In genomic region chr7:10779465-10780399, GRCh38 we compare ENCODE assay signal across 20 cellular contexts.
DNase-seq lines count a peak whose midpoint lies in the region; FAIRE-seq and TF ChIP-seq lines count a peak whose summit lies in the region.
"Had no signal": no experiment of that assay in that cellular context is flagged by ENCODE, and none has a peak within 500 bp of the region (broad histone marks: within the 10 kb centered on the region; RNA-seq: fewer than 3 reads in every experiment).

No MANE protein-coding gene starts in this region.

- WGBS in H9 (ENCODE audit: extremely low coverage, insufficient read length, low lambda C conversion rate), result no CpG with 5 or more reads among the region's 52 CpGs
- WGBS in spleen, 5 donors, result 91 to 97% (median 92%) methylated on average over 50 to 52 of the region's 52 CpGs
- 96% methylated on average over 52 of the region's 52 CpGs for WGBS in smooth muscle cell (ENCODE audit: low lambda C conversion rate)

- no peak overlapping the region for H3K4me3 ChIP-seq in CD8-positive, alpha-beta memory T cell (ENCODE audit: low read length)
- H3K4me3 ChIP-seq in kidney (ENCODE audit: low read length in 2 of 2) (no peak overlapping the region), spleen (no peak overlapping the region), smooth muscle cell (no peak overlapping the region)
- H3K4me3 ChIP-seq: BLaER1 treated with 17β-estradiol and CSF1 and Interleukin-3, amounts not matched to agents 10 nM and 100 nM; GM12878; GM23248; SJCRH30 had no signal

- H3K23ac ChIP-seq in H9 (ENCODE audit: insufficient read length, low read depth, low read length), result no peak overlapping the region

- H3K79me1 ChIP-seq in H9 (ENCODE audit: insufficient read depth, low read depth, low read length, poor library complexity, severe bottlenecking), result no peaks in the 10 kb centered on the region

- FAIRE-seq in kidney (lab: Jason Lieb, UNC) (no peak), GM12892 (lab: Jason Lieb, UNC) (no peak)
- FAIRE-seq: GM12878, GM19239 had no signal

- H3K27ac ChIP-seq in CD8-positive, alpha-beta memory T cell (ENCODE audit: low read depth, low read length), result peak overlapping the region; percentile 31
- H3K27ac ChIP-seq in H9 (ENCODE audit: insufficient read length, low read depth, low read length) (no peak overlapping the region), kidney (ENCODE audit: low read depth in 2 of 2, low read length in 2 of 2) (no peak overlapping the region), spleen (no peak overlapping the region), smooth muscle cell (ENCODE audit: low read depth) (no peak overlapping the region)
- H3K27ac ChIP-seq: BLaER1 treated with 17β-estradiol and CSF1 and Interleukin-3, amounts not matched to agents 10 nM and 100 nM; GM23248; SJCRH30 had no signal

- no peak overlapping the region for H4K5ac ChIP-seq in H9 (ENCODE audit: insufficient read length, low read depth, low read length)

- H3K9me3 Mint-ChIP-seq in CD8-positive, alpha-beta memory T cell, result peaks cover 0 to 6% (median 0%) of the 10 kb centered on the region in 5 donors
- H3K9me3 Mint-ChIP-seq in H9, result peaks cover 0 to 4% of the 10 kb centered on the region in 2 experiments; a peak in 2 of 5 replicates
- H3K9me3 Mint-ChIP-seq: CD8-positive, alpha-beta T cell had no signal

- no peaks in the 10 kb centered on the region for H3K36me3 ChIP-seq in CD8-positive, alpha-beta memory T cell (ENCODE audit: insufficient read depth, low read length)
- H3K36me3 ChIP-seq in kidney (ENCODE audit: control insufficient read depth in 1 of 2, insufficient read depth in 2 of 2, low read length in 2 of 2) (no peaks in the 10 kb centered on the region), spleen (no peaks in the 10 kb centered on the region), smooth muscle cell (ENCODE audit: low read depth) (no peaks in the 10 kb centered on the region)
- H3K36me3 ChIP-seq: BLaER1 treated with 17β-estradiol and CSF1 and Interleukin-3, amounts not matched to agents 10 nM and 100 nM; SJCRH30 had no signal

- H2BK20ac ChIP-seq in H9 (ENCODE audit: low read depth, low read length, poor library complexity, severe bottlenecking), result no peak overlapping the region

- no peak overlapping the region for H3K18ac ChIP-seq in H9 (ENCODE audit: insufficient read length, low read depth, low read length)

- H3K79me2 ChIP-seq in H9 (ENCODE audit: insufficient read depth, low read length), result no peaks in the 10 kb centered on the region
- H3K79me2 ChIP-seq in smooth muscle cell (ENCODE audit: low read depth), result no peaks in the 10 kb centered on the region

- H2BK120ac ChIP-seq in H9 (ENCODE audit: low read depth, low read length, poor library complexity, severe bottlenecking), result no peak overlapping the region

- no peak for TF ChIP-seq POLR2A in spleen (IDR thresholded peaks at IDR 0.05)
- no peak for TF ChIP-seq POLR2A in GM12892 (IDR thresholded peaks at IDR 0.05; ENCODE audit: low read depth, low read length)

- no peaks in the 10 kb centered on the region for H3K36me3 Mint-ChIP-seq in CD8-positive, alpha-beta memory T cell
- H3K36me3 Mint-ChIP-seq in H9 (ENCODE audit: insufficient read depth in 1 of 3, low read depth in 3 of 3), result no peaks in the 10 kb centered on the region; a peak in 1 of 7 replicates
- H3K36me3 Mint-ChIP-seq: CD8-positive, alpha-beta T cell had no signal

- H2BK12ac ChIP-seq in H9 (ENCODE audit: insufficient read length, low read depth, low read length), result no peak overlapping the region

- no peak overlapping the region for H3K4me2 ChIP-seq in H9 (ENCODE audit: insufficient read depth, insufficient read length, low read length)
- H3K4me2 ChIP-seq in smooth muscle cell, result no peak overlapping the region
- H3K4me2 ChIP-seq: BLaER1 treated with 17β-estradiol and CSF1 and Interleukin-3, amounts not matched to agents 10 nM and 100 nM had no signal

- H3K4ac ChIP-seq in H9 (ENCODE audit: low read depth, low read length), result no peak overlapping the region

- no peaks in the 10 kb centered on the region for H3K9me3 ChIP-seq in CD8-positive, alpha-beta memory T cell (ENCODE audit: low read length)
- H3K9me3 ChIP-seq in H9 (ENCODE audit: control insufficient read depth, low read depth, low read length), result no peaks in the 10 kb centered on the region
- H3K9me3 ChIP-seq in kidney (ENCODE audit: control insufficient read depth in 1 of 2, low read length in 2 of 2), result no peaks in the 10 kb centered on the region
- peaks cover 0 to 8% (median 0%) of the 10 kb centered on the region in 8 donors for H3K9me3 ChIP-seq in spleen
- H3K9me3 ChIP-seq in smooth muscle cell (replicated peaks; ENCODE audit: low read depth), result no peaks in the 10 kb centered on the region
- H3K9me3 ChIP-seq: SJCRH30 had no signal

- H3K9ac ChIP-seq in H9 (ENCODE audit: extremely low read depth, insufficient read length, low read length) (no peak overlapping the region), kidney (ENCODE audit: low read length in 2 of 2) (no peak overlapping the region), smooth muscle cell (ENCODE audit: low read depth) (no peak overlapping the region)
- H3K9ac ChIP-seq: BLaER1 treated with 17β-estradiol and CSF1 and Interleukin-3, amounts not matched to agents 10 nM and 100 nM; GM23248 had no signal

- H4K91ac ChIP-seq in H9 (ENCODE audit: insufficient read length, low read depth, low read length), result no peak overlapping the region

- no peaks in the 10 kb centered on the region for H3K4me1 Mint-ChIP-seq in CD8-positive, alpha-beta memory T cell
- peaks cover 4% of the 10 kb centered on the region in 2 experiments for H3K4me1 Mint-ChIP-seq in H9

- intact Hi-C loops in kidney (cut with DNase I), result no loop called here
- intact Hi-C loops in spleen (cut with DNase I; ENCODE audit: low total_unique reads), result no loop called here

- no peaks in the 10 kb centered on the region for H3K27me3 ChIP-seq in CD8-positive, alpha-beta memory T cell (ENCODE audit: insufficient read depth, low read length, poor library complexity, severe bottlenecking)
- H3K27me3 ChIP-seq in H9 (ENCODE audit: insufficient read depth, low read length) (no peaks in the 10 kb centered on the region), spleen (replicated peaks in 1 of 7) (no peaks in the 10 kb centered on the region), smooth muscle cell (ENCODE audit: low read depth) (no peaks in the 10 kb centered on the region)
- H3K27me3 ChIP-seq: BLaER1 treated with 17β-estradiol and CSF1 and Interleukin-3, amounts not matched to agents 10 nM and 100 nM; SJCRH30 had no signal

- H3T11ph ChIP-seq in H9 (ENCODE audit: low read length), result no peak overlapping the region

- H2AK5ac ChIP-seq in H9 (ENCODE audit: insufficient read length, low read length), result no peak overlapping the region

- no peak overlapping the region for H2AFZ ChIP-seq in H9 (ENCODE audit: low read length)
- H2AFZ ChIP-seq in smooth muscle cell (ENCODE audit: low read depth), result no peak overlapping the region
- H2AFZ ChIP-seq: GM23248 had no signal

- H2BK5ac ChIP-seq in H9 (ENCODE audit: insufficient read length, low read length), result no peak overlapping the region

- POLR2A ChIA-PET in CD8-positive, alpha-beta memory T cell (lab: Charles Lee), result no interaction called here

- no peak overlapping the region for H3K14ac ChIP-seq in H9 (ENCODE audit: insufficient read depth, low read length)

- H4K8ac ChIP-seq in H9 (replicated peaks; ENCODE audit: insufficient read length, low read depth, low read length), result no peak overlapping the region

- no peak overlapping the region for H3K27ac Mint-ChIP-seq in CD8-positive, alpha-beta memory T cell
- H3K27ac Mint-ChIP-seq in H9, result peak overlapping the region in 1 of 3 experiments; percentile 25; a peak in 2 of 7 replicates
- H3K27ac Mint-ChIP-seq: CD8-positive, alpha-beta T cell had no signal

- CTCF ChIA-PET in CD8-positive, alpha-beta memory T cell (lab: Charles Lee), result no interaction called here

- no peaks in the 10 kb centered on the region for H3K4me1 ChIP-seq in CD8-positive, alpha-beta memory T cell (ENCODE audit: insufficient read depth, low read length)
- no peaks in the 10 kb centered on the region for H3K4me1 ChIP-seq in H9 (ENCODE audit: insufficient read depth, low read length)
- no peaks in the 10 kb centered on the region for H3K4me1 ChIP-seq in kidney (ENCODE audit: control insufficient read depth in 1 of 2, insufficient read depth in 1 of 2, low read depth in 1 of 2, low read length in 2 of 2)
- H3K4me1 ChIP-seq in spleen, result no peaks in the 10 kb centered on the region
- H3K4me1 ChIP-seq in smooth muscle cell (ENCODE audit: low read depth), result no peaks in the 10 kb centered on the region
- H3K4me1 ChIP-seq: BLaER1 treated with 17β-estradiol and CSF1 and Interleukin-3, amounts not matched to agents 10 nM and 100 nM; SJCRH30 had no signal

- DNase-seq in CD8-positive, alpha-beta memory T cell, result peak in 1 of 5 donors; percentile 37
- peak; percentile 27 for DNase-seq in H9
- peak; percentile 70 for DNase-seq in kidney
- peak; percentile 68 for DNase-seq in spleen
- DNase-seq in NCI-H226, result no peak
- DNase-seq in NCI-H1930 (lab: John Stamatoyannopoulos, UW), result no peak
- DNase-seq in smooth muscle cell (lab: John Stamatoyannopoulos, UW; ENCODE audit: unreplicated experiment), result no peak
- no peak for DNase-seq in GM12892 (ENCODE audit: insufficient read length)
- DNase-seq: CD8-positive, alpha-beta T cell; DMS53; EL; GM23248; NCI-H1105; NCI-H510A treated with DMSO at 0.1 percent for 48 hours; NCI-H774; OCI-M1; SJCRH30 had no signal

- no peak overlapping the region for H3K4me3 Mint-ChIP-seq in CD8-positive, alpha-beta memory T cell
- H3K4me3 Mint-ChIP-seq in H9, result peak overlapping the region in 1 of 2 experiments; percentile 28; a peak in 2 of 5 replicates
- H3K4me3 Mint-ChIP-seq: CD8-positive, alpha-beta T cell had no signal

- no peaks in the 10 kb centered on the region for H3K27me3 Mint-ChIP-seq in CD8-positive, alpha-beta memory T cell
- peaks cover 11% of the 10 kb centered on the region for H3K27me3 Mint-ChIP-seq in H9 (ENCODE audit: low read depth)

- no peak overlapping the region for H3K56ac ChIP-seq in H9 (ENCODE audit: insufficient read length, low read depth, low read length)

- no peak overlapping the region for H2BK15ac ChIP-seq in H9 (ENCODE audit: low read depth, low read length)

- TF ChIP-seq CTCF in H9 (conservative IDR thresholded peaks at IDR 0.05) (no peak), kidney (IDR thresholded peaks at IDR 0.05; ENCODE audit: borderline replicate concordance, extremely low read depth, insufficient read depth) (no peak), spleen (IDR thresholded peaks at IDR 0.05 in 8 of 11, conservative IDR thresholded peaks at IDR 0.05 in 3 of 11) (no peak), smooth muscle cell (IDR thresholded peaks at IDR 0.05; ENCODE audit: borderline replicate concordance, insufficient read depth, poor library complexity, severe bottlenecking) (no peak)

- no peaks in the 10 kb centered on the region for H4K20me1 ChIP-seq in H9 (ENCODE audit: control insufficient read depth, insufficient read depth, insufficient read length)
- H4K20me1 ChIP-seq in smooth muscle cell (ENCODE audit: low read depth), result no peaks in the 10 kb centered on the region
- H4K20me1 ChIP-seq: BLaER1 treated with 17β-estradiol and CSF1 and Interleukin-3, amounts not matched to agents 10 nM and 100 nM had no signal

- no peaks in the 10 kb centered on the region for H3F3A ChIP-seq in smooth muscle cell (ENCODE audit: low read depth)

- no peaks in the 10 kb centered on the region for H3K23me2 ChIP-seq in H9 (ENCODE audit: insufficient read length, low read depth, low read length, poor library complexity, severe bottlenecking)

Comparison
In these comparisons a context has a peak if more than half of its experiments do, and no peak if none do; other contexts are left out.
1. DNase-seq: peak in H9 (single experiment), kidney (single experiment) and spleen (single experiment); none in NCI-H226 (single experiment), NCI-H1930 (0 of 2), smooth muscle cell (single experiment) and GM12892 (single experiment).